ENCODE assay signal across 18 cellular contexts in genomic region chr9:129239946-129240490, GRCh38.
DNase-seq lines count a peak whose midpoint lies in the region; ATAC-seq and TF ChIP-seq lines count a peak whose summit lies in the region.
"Had no signal": no experiment of that assay in that cellular context is flagged by ENCODE, and none has a peak within 500 bp of the region (broad histone marks: within the 10 kb centered on the region; RNA-seq: fewer than 3 reads in every experiment).

No MANE protein-coding gene starts in this region.

- no peak overlapping the region for H3K27ac Mint-ChIP-seq in activated T-helper 1 cell treated with anti-CD3 and anti-CD28 coated beads, Interleukin-12 subunit alpha, Interleukin-12 subunit beta, Interleukin-2, Interleukin-4 antibody, amounts not matched to agents 30 ng/mL and 10 ng/mL and 1 ng/mL, durations not matched to agents 14 hours and 24 hours and 36 hours
- H3K27ac Mint-ChIP-seq: CD14-positive monocyte had no signal

- no peaks in the 10 kb centered on the region for H3K27me3 ChIP-seq in heart right ventricle
- peaks cover 0 to 3% (median 0%) of the 10 kb centered on the region in 7 donors for H3K27me3 ChIP-seq in spleen (replicated peaks in 1 of 7)
- H3K27me3 ChIP-seq: SJSA1 had no signal

- H3K4me1 ChIP-seq in heart right ventricle: peaks cover 0 to 13% (median 0%) of the 10 kb centered on the region in 9 donors
- peaks cover 0 to 32% (median 20%) of the 10 kb centered on the region in 6 donors for H3K4me1 ChIP-seq in spleen

- H3K4me3 ChIP-seq in heart right ventricle (no peak overlapping the region), spleen (no peak overlapping the region)
- H3K4me3 ChIP-seq: SJSA1 had no signal

- no peaks in the 10 kb centered on the region for H3K36me3 ChIP-seq in heart right ventricle
- no peaks in the 10 kb centered on the region for H3K36me3 ChIP-seq in spleen
- H3K36me3 ChIP-seq: SJSA1 had no signal

- DNase-seq in Right ventricle myocardium superior (peak; percentile 14), heart right ventricle (no peak), KBM-7 (peak; percentile 21), left ventricle myocardium superior (peak; percentile 13), spleen (peak; percentile 39), NAMALWA (ENCODE audit: low spot score) (no peak)
- DNase-seq in activated T-helper 1 cell treated with anti-CD3 and anti-CD28 coated beads, Interleukin-12 subunit alpha, Interleukin-12 subunit beta, Interleukin-2, Interleukin-4 antibody, amounts not matched to agents 30 ng/mL and 10 ng/mL and 1 ng/mL, durations not matched to agents 14 hours and 24 hours and 36 hours (ENCODE audit: low spot score): no peak
- DNase-seq: ACHN, DMS79, MV-4-11, NCI-H187, NCI-H2107, NCI-H226, NCI-H524, PC-3, RPMI8226 had no signal

- no peak overlapping the region for H3K27ac ChIP-seq in heart right ventricle
- no peak overlapping the region for H3K27ac ChIP-seq in spleen
- H3K27ac ChIP-seq: SJSA1 had no signal

- no peaks in the 10 kb centered on the region for H3K9me3 ChIP-seq in heart right ventricle
- H3K9me3 ChIP-seq in spleen: no peaks in the 10 kb centered on the region
- H3K9me3 ChIP-seq: SJSA1 had no signal

- no peaks in the 10 kb centered on the region for H3K9me3 Mint-ChIP-seq in activated T-helper 1 cell treated with anti-CD3 and anti-CD28 coated beads, Interleukin-12 subunit alpha, Interleukin-12 subunit beta, Interleukin-2, Interleukin-4 antibody, amounts not matched to agents 30 ng/mL and 10 ng/mL and 1 ng/mL, durations not matched to agents 14 hours and 24 hours and 36 hours

- H3K4me3 Mint-ChIP-seq in activated T-helper 1 cell treated with anti-CD3 and anti-CD28 coated beads, Interleukin-12 subunit alpha, Interleukin-12 subunit beta, Interleukin-2, Interleukin-4 antibody, amounts not matched to agents 30 ng/mL and 10 ng/mL and 1 ng/mL, durations not matched to agents 14 hours and 24 hours and 36 hours: no peak overlapping the region
- H3K4me3 Mint-ChIP-seq: CD14-positive monocyte had no signal

- H3K4me1 Mint-ChIP-seq in activated T-helper 1 cell treated with anti-CD3 and anti-CD28 coated beads, Interleukin-12 subunit alpha, Interleukin-12 subunit beta, Interleukin-2, Interleukin-4 antibody, amounts not matched to agents 30 ng/mL and 10 ng/mL and 1 ng/mL, durations not matched to agents 14 hours and 24 hours and 36 hours (ENCODE audit: low read depth): peaks cover 30% of the 10 kb centered on the region

- H3K36me3 Mint-ChIP-seq in activated T-helper 1 cell treated with anti-CD3 and anti-CD28 coated beads, Interleukin-12 subunit alpha, Interleukin-12 subunit beta, Interleukin-2, Interleukin-4 antibody, amounts not matched to agents 30 ng/mL and 10 ng/mL and 1 ng/mL, durations not matched to agents 14 hours and 24 hours and 36 hours (ENCODE audit: low read depth): no peaks in the 10 kb centered on the region
- H3K36me3 Mint-ChIP-seq: CD14-positive monocyte had no signal

- intact Hi-C loops in Right ventricle myocardium superior (cut with DNase I) (no loop called here), heart right ventricle (cut with DNase I) (loop anchor here in 1 of 10 donors (10.0 kb wide), 1 partner anchor 1275 kb away; no protein-coding TSS in a partner anchor), left ventricle myocardium superior (cut with micrococcal nuclease) (no loop called here), spleen (cut with DNase I; ENCODE audit: low total_unique reads) (no loop called here)
- intact Hi-C loops in activated T-helper 1 cell treated with anti-CD3 and anti-CD28 coated beads, Interleukin-12 subunit alpha, Interleukin-12 subunit beta, Interleukin-2, Interleukin-4 antibody, amounts not matched to agents 30 ng/mL and 10 ng/mL and 1 ng/mL, durations not matched to agents 14 hours and 24 hours and 36 hours (cut with micrococcal nuclease): loop anchor here (5.0 kb wide), 2 partner anchors 38 to 82 kb away; no protein-coding TSS in a partner anchor

- in situ Hi-C loops in KBM-7 (cut with MboI; ENCODE audit: low pct_unique_long_range_greater_than_20kb, low sequenced_read_pairs): no loop called here

- no peak for TF ChIP-seq POLR2A in spleen (IDR thresholded peaks at IDR 0.05)

- no peak for TF ChIP-seq CTCF in heart right ventricle (IDR thresholded peaks at IDR 0.05)
- TF ChIP-seq CTCF in spleen (IDR thresholded peaks at IDR 0.05 in 8 of 11, conservative IDR thresholded peaks at IDR 0.05 in 3 of 11): no peak

- WGBS in heart right ventricle, 2 donors: 90 to 92% methylated on average over 10 of the region's 10 CpGs
- WGBS in spleen, 5 donors: 79 to 93% (median 89%) methylated on average over 10 of the region's 10 CpGs

- ATAC-seq in Right ventricle myocardium superior (ENCODE audit: poor library complexity): no peak
- ATAC-seq in heart right ventricle: no peak
- no peak for ATAC-seq in left ventricle myocardium superior
- ATAC-seq: PC-3 had no signal

- H3K27me3 Mint-ChIP-seq in activated T-helper 1 cell treated with anti-CD3 and anti-CD28 coated beads, Interleukin-12 subunit alpha, Interleukin-12 subunit beta, Interleukin-2, Interleukin-4 antibody, amounts not matched to agents 30 ng/mL and 10 ng/mL and 1 ng/mL, durations not matched to agents 14 hours and 24 hours and 36 hours (ENCODE audit: insufficient read depth): no peaks in the 10 kb centered on the region

Comparison
In these comparisons a context has a peak if more than half of its experiments do, and no peak if none do; other contexts are left out.
1. DNase-seq: peak in Right ventricle myocardium superior (single experiment), KBM-7 (single experiment), left ventricle myocardium superior (single experiment) and spleen (single experiment); none in heart right ventricle (0 of 2), activated T-helper 1 cell treated with anti-CD3 and anti-CD28 coated beads, Interleukin-12 subunit alpha, Interleukin-12 subunit beta, Interleukin-2, Interleukin-4 antibody, amounts not matched to agents 30 ng/mL and 10 ng/mL and 1 ng/mL, durations not matched to agents 14 hours and 24 hours and 36 hours (single experiment) and NAMALWA (single experiment).